ENCODE assay signal across 10 cellular contexts in genomic region chr1:2242814-2243725, GRCh38. TPM values are rescaled to one million over a fixed set of nuclear protein-coding genes. Genes with fewer than 3 reads are reported as not detected.
DNase-seq lines count a peak whose midpoint lies in the region; ATAC-seq and TF ChIP-seq lines count a peak whose summit lies in the region.
"Had no signal": no experiment of that assay in that cellular context is flagged by ENCODE, and none has a peak within 500 bp of the region (broad histone marks: within the 10 kb centered on the region; RNA-seq: fewer than 3 reads in every experiment).

No MANE protein-coding gene starts in this region.

- H3K4me1 ChIP-seq in mammary epithelial cell (ENCODE audit: insufficient read depth, low read length): peaks cover 39% of the 10 kb centered on the region
- H3K4me1 ChIP-seq in mesenchymal stem cell (ENCODE audit: control insufficient read depth, insufficient read depth, low read depth, low read length): peaks cover 54% of the 10 kb centered on the region
- H3K4me1 ChIP-seq in upper lobe of right lung: peaks cover 85% of the 10 kb centered on the region

- H3K4me3 ChIP-seq in mammary epithelial cell (replicated peaks in 1 of 3; ENCODE audit: insufficient read depth in 1 of 3, low read depth in 2 of 3, low read length in 3 of 3) (no peak overlapping the region), coronary artery (peak overlapping the region; percentile 50), mesenchymal stem cell (ENCODE audit: insufficient read depth in 1 of 2, low read depth in 1 of 2, low read length in 2 of 2) (no peak overlapping the region), upper lobe of right lung (no peak overlapping the region)

- H3K36me3 ChIP-seq in mammary epithelial cell (ENCODE audit: insufficient read depth, low read length) (no peaks in the 10 kb centered on the region), mesenchymal stem cell (ENCODE audit: control insufficient read depth in 1 of 2, insufficient read depth in 2 of 2, low read depth in 1 of 2, low read length in 2 of 2) (peaks cover 7 to 47% of the 10 kb centered on the region in 2 experiments), upper lobe of right lung (no peaks in the 10 kb centered on the region)

- intact Hi-C loops in MCF 10A (cut with micrococcal nuclease) (no loop called here), mammary epithelial cell (cut with micrococcal nuclease) (no loop called here), upper lobe of right lung (cut with DNase I) (loop anchor here (10.0 kb wide), 1 partner anchor 62 kb away; no protein-coding TSS in a partner anchor)

- ATAC-seq in upper lobe of right lung: peak; percentile 55
- ATAC-seq in HG03097 (IDR thresholded peaks at IDR 0.05; ENCODE audit: low FRiP score, unreplicated experiment): no peak

- H3K79me1 ChIP-seq in mesenchymal stem cell (replicated peaks; ENCODE audit: low read length, poor library complexity, severe bottlenecking): peaks cover 2% of the 10 kb centered on the region

- no peaks in the 10 kb centered on the region for H3K9me3 ChIP-seq in mammary epithelial cell (replicated peaks; ENCODE audit: insufficient read depth, low read length)
- H3K9me3 ChIP-seq in mesenchymal stem cell (ENCODE audit: control insufficient read depth, low read length): no peaks in the 10 kb centered on the region
- no peaks in the 10 kb centered on the region for H3K9me3 ChIP-seq in upper lobe of right lung

- CTCF ChIA-PET in MCF 10A (lab: Yijun Ruan, JAX) (interaction anchor here (1.4 kb wide), 1 partner anchor 138 kb away, joined by 5 read pairs; no protein-coding TSS in a partner anchor), mammary epithelial cell (lab: Charles Lee; ENCODE audit: low non-redundant PET) (no interaction called here)

- H2AFZ ChIP-seq in mammary epithelial cell (ENCODE audit: low read depth, low read length): no peak overlapping the region
- no peak overlapping the region for H2AFZ ChIP-seq in mesenchymal stem cell (ENCODE audit: low read depth, low read length)

- no peak overlapping the region for H2BK15ac ChIP-seq in mesenchymal stem cell (ENCODE audit: low read depth, poor library complexity, severe bottlenecking)

- no peak for DNase-seq in MCF 10A (ENCODE audit: unreplicated experiment)
- DNase-seq in mammary epithelial cell: no peak
- DNase-seq in coronary artery (ENCODE audit: low spot score): peak; percentile 70
- DNase-seq in mesenchymal stem cell: no peak
- DNase-seq in upper lobe of right lung: no peak
- no peak for DNase-seq in SIG-M5 treated with dmso at 0.1 percent for 504 hours (lab: John Stamatoyannopoulos, UW; ENCODE audit: unreplicated experiment)
- no peak for DNase-seq in NCI-H1092 treated with DMSO at 0.1 percent for 48 hours (lab: John Stamatoyannopoulos, UW)
- DNase-seq: NCI-H1048, T-helper 2 cell had no signal

- peaks cover 23% of the 10 kb centered on the region for H3K4me1 Mint-ChIP-seq in MCF 10A (ENCODE audit: insufficient read depth, unreplicated experiment)

- peak overlapping the region; percentile 60 for H4K91ac ChIP-seq in mesenchymal stem cell (ENCODE audit: low read length)

- BruUV-seq in MCF 10A (replicated peaks; lab: Mats Ljungman, UMichigan): no TSS peak
- BruUV-seq in mammary epithelial cell (replicated peaks; lab: Mats Ljungman, UMichigan): no TSS peak

- H2BK5ac ChIP-seq in mesenchymal stem cell (ENCODE audit: low read depth, low read length, poor library complexity, severe bottlenecking): no peak overlapping the region

- POLR2A ChIA-PET in MCF 10A (lab: Yijun Ruan, JAX): no interaction called here

- H3K27ac Mint-ChIP-seq in MCF 10A (ENCODE audit: low read depth, unreplicated experiment): peak overlapping the region; percentile 31

- H2AK5ac ChIP-seq in mesenchymal stem cell (ENCODE audit: low read length, severe bottlenecking): no peak overlapping the region

- H3K4me2 ChIP-seq in mammary epithelial cell (ENCODE audit: insufficient read depth, low read depth, low read length) (no peak overlapping the region), mesenchymal stem cell (ENCODE audit: low read length, poor library complexity, severe bottlenecking) (no peak overlapping the region)

- dilution Hi-C loops in mammary epithelial cell (cut with HindIII; ENCODE audit: low sequenced_read_pairs): no loop called here

- no peak overlapping the region for H3K4me3 Mint-ChIP-seq in MCF 10A (ENCODE audit: unreplicated experiment)

- 88% methylated on average over 32 of the region's 33 CpGs for WGBS in mammary epithelial cell (ENCODE audit: low coverage, missing lambda C conversion rate)
- 92% methylated on average over 32 of the region's 33 CpGs for WGBS in mesenchymal stem cell

- H3K27me3 Mint-ChIP-seq in MCF 10A (ENCODE audit: insufficient read depth, unreplicated experiment): no peaks in the 10 kb centered on the region

- H3K9me3 Mint-ChIP-seq in MCF 10A (ENCODE audit: unreplicated experiment): no peaks in the 10 kb centered on the region

- TF ChIP-seq CTCF in MCF 10A (IDR thresholded peaks at IDR 0.05; ENCODE audit: unreplicated experiment) (no peak), mammary epithelial cell (conservative IDR thresholded peaks at IDR 0.05 in 1 of 2, IDR thresholded peaks at IDR 0.05 in 1 of 2; ENCODE audit: extremely low read depth in 1 of 2, insufficient read depth in 1 of 2, low read depth in 1 of 2, low read length in 2 of 2) (no peak), coronary artery (IDR thresholded peaks at IDR 0.05) (no peak), upper lobe of right lung (IDR thresholded peaks at IDR 0.05) (no peak)

- H3K27me3 ChIP-seq in mammary epithelial cell (ENCODE audit: insufficient read depth, low read length) (no peaks in the 10 kb centered on the region), mesenchymal stem cell (ENCODE audit: control insufficient read depth in 1 of 2, insufficient read depth in 1 of 2, low read length in 2 of 2) (no peaks in the 10 kb centered on the region), upper lobe of right lung (no peaks in the 10 kb centered on the region)

- H3K4ac ChIP-seq in mesenchymal stem cell (ENCODE audit: low read depth in 1 of 2, low read length in 2 of 2): no peak overlapping the region

- H3K79me2 ChIP-seq in mammary epithelial cell (ENCODE audit: insufficient read depth, low read length): peaks cover 99% of the 10 kb centered on the region

- H3K36me3 Mint-ChIP-seq in MCF 10A (ENCODE audit: insufficient read depth, unreplicated experiment): peaks cover 4% of the 10 kb centered on the region

- no peak overlapping the region for H3K27ac ChIP-seq in mammary epithelial cell (ENCODE audit: insufficient read depth, low read depth, low read length)
- peak overlapping the region; percentile 3 to 49 for H3K27ac ChIP-seq in coronary artery
- no peak overlapping the region for H3K27ac ChIP-seq in mesenchymal stem cell (ENCODE audit: low read length, poor library complexity, severe bottlenecking)
- peak overlapping the region; percentile 24 for H3K27ac ChIP-seq in upper lobe of right lung

- no peak overlapping the region for H3K14ac ChIP-seq in mesenchymal stem cell (ENCODE audit: low read length in 2 of 2)

- H4K20me1 ChIP-seq in mammary epithelial cell (ENCODE audit: insufficient read depth, low read length): no peaks in the 10 kb centered on the region

- H2BK12ac ChIP-seq in mesenchymal stem cell (ENCODE audit: low read length in 2 of 2): no peak overlapping the region

- in situ Hi-C loops in mammary epithelial cell (cut with MboI; ENCODE audit: low sequenced_read_pairs in 2 of 2): no loop called here

- no peak overlapping the region for H3K23ac ChIP-seq in mesenchymal stem cell (ENCODE audit: low read length in 2 of 2)

- H2BK120ac ChIP-seq in mesenchymal stem cell (ENCODE audit: low read depth, low read length): no peak overlapping the region

- no peak overlapping the region for H3K9ac ChIP-seq in mammary epithelial cell (ENCODE audit: insufficient read depth, low read length)
- H3K9ac ChIP-seq in mesenchymal stem cell (ENCODE audit: low read length): peak overlapping the region; percentile 2

- no peak overlapping the region for H3K18ac ChIP-seq in mesenchymal stem cell (ENCODE audit: low read depth in 1 of 2, low read length in 2 of 2)

- no peak overlapping the region for H4K8ac ChIP-seq in mesenchymal stem cell (ENCODE audit: low read length)

RNA-seq across cellular contexts. Expression of gene SKI, which starts 15.0 kb away (rescaled TPM):
- total RNA-seq in MCF 10A (2022) (42.7 and 53.7 TPM in 2 replicates), mammary epithelial cell (10 to 100 TPM; 27.2 to 47.8 TPM), upper lobe of right lung (89.6 TPM)
- polyA plus RNA-seq in mammary epithelial cell: 10.5 TPM
- 34.8 TPM for polyA minus RNA-seq in mammary epithelial cell
- polyA plus RNA-seq in mesenchymal stem cell (2013, experiment 1 of 2): 43.3 TPM
- polyA plus RNA-seq in mesenchymal stem cell (2013, experiment 2 of 2): 44.2 TPM

RNA-seq across cellular contexts. Expression of gene FAAP20, which starts 48.5 kb away (rescaled TPM):
- total RNA-seq in MCF 10A (2022) (75.9 and 88.8 TPM in 2 replicates), mammary epithelial cell (10 to 100 TPM; 13.5 to 70.9 TPM), upper lobe of right lung (55.3 TPM)
- 11.8 TPM for polyA plus RNA-seq in mammary epithelial cell
- 5.4 TPM for polyA minus RNA-seq in mammary epithelial cell
- 84.5 TPM for polyA plus RNA-seq in mesenchymal stem cell (2013, experiment 1 of 2)
- 86.1 TPM for polyA plus RNA-seq in mesenchymal stem cell (2013, experiment 2 of 2)

Comparison
In these comparisons a context has a peak if more than half of its experiments do, and no peak if none do; other contexts are left out.
1. H3K27ac ChIP-seq: peak in coronary artery (2 of 2) and upper lobe of right lung (single experiment); none in mammary epithelial cell (single experiment) and mesenchymal stem cell (single experiment).